In the genomic region with DNA sequence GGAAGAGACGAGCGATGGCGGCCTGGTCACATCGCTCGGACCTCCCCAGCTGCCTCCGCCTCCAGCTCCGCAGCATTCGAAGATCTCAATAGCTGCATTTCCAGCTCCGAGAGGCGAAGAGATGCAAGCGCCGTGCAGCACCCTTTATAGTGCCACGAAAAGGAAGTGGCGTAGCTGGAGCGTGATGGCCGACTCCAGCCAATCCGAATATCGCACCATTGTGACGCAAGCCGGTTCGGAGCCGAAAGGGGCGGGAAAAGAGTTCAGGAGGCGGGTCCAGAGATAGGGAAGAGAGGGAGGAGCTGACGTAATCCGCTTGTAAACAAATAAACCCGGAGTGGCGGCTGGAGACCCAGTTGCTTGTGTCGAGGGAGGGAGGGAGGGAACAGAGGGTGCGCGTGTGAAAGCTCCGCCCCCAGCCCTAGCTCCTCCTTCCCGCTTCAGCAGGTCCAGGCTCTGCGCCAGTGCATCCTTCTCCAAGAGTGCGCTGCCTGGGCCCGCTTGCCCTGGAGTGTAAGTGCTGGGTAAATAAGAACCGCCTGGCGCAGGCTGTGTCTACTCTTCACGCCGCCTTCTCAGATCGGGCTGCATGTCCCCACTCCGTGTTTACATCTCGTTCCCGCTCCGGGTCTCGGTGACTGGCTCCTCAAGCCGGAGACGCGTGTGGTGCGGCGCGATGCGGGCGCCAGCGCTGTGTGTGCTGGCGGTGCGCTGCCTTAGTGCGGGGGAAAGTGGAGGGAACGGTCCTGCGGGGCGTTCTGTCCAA, we compare ENCODE assay signal across 1 cellular context.
A peak's percentile ranks its signal among the peaks of the same experiment; 100 is the strongest.
TF ChIP-seq lines count a peak whose summit lies in the region.

A gene with protein sequence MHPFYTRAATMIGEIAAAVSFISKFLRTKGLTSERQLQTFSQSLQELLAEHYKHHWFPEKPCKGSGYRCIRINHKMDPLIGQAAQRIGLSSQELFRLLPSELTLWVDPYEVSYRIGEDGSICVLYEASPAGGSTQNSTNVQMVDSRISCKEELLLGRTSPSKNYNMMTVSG (minus strand): TSS at position 116 of the 766 bp plus-strand sequence. CDS start 311 bp downstream, outside the sequence.

TF ChIP-seq in K562, 482 proteins besides CTCF, POLR2A, EP300 and RAD21 (continued from another document and continues in another):
- TF ChIP-seq, protein P1, sequence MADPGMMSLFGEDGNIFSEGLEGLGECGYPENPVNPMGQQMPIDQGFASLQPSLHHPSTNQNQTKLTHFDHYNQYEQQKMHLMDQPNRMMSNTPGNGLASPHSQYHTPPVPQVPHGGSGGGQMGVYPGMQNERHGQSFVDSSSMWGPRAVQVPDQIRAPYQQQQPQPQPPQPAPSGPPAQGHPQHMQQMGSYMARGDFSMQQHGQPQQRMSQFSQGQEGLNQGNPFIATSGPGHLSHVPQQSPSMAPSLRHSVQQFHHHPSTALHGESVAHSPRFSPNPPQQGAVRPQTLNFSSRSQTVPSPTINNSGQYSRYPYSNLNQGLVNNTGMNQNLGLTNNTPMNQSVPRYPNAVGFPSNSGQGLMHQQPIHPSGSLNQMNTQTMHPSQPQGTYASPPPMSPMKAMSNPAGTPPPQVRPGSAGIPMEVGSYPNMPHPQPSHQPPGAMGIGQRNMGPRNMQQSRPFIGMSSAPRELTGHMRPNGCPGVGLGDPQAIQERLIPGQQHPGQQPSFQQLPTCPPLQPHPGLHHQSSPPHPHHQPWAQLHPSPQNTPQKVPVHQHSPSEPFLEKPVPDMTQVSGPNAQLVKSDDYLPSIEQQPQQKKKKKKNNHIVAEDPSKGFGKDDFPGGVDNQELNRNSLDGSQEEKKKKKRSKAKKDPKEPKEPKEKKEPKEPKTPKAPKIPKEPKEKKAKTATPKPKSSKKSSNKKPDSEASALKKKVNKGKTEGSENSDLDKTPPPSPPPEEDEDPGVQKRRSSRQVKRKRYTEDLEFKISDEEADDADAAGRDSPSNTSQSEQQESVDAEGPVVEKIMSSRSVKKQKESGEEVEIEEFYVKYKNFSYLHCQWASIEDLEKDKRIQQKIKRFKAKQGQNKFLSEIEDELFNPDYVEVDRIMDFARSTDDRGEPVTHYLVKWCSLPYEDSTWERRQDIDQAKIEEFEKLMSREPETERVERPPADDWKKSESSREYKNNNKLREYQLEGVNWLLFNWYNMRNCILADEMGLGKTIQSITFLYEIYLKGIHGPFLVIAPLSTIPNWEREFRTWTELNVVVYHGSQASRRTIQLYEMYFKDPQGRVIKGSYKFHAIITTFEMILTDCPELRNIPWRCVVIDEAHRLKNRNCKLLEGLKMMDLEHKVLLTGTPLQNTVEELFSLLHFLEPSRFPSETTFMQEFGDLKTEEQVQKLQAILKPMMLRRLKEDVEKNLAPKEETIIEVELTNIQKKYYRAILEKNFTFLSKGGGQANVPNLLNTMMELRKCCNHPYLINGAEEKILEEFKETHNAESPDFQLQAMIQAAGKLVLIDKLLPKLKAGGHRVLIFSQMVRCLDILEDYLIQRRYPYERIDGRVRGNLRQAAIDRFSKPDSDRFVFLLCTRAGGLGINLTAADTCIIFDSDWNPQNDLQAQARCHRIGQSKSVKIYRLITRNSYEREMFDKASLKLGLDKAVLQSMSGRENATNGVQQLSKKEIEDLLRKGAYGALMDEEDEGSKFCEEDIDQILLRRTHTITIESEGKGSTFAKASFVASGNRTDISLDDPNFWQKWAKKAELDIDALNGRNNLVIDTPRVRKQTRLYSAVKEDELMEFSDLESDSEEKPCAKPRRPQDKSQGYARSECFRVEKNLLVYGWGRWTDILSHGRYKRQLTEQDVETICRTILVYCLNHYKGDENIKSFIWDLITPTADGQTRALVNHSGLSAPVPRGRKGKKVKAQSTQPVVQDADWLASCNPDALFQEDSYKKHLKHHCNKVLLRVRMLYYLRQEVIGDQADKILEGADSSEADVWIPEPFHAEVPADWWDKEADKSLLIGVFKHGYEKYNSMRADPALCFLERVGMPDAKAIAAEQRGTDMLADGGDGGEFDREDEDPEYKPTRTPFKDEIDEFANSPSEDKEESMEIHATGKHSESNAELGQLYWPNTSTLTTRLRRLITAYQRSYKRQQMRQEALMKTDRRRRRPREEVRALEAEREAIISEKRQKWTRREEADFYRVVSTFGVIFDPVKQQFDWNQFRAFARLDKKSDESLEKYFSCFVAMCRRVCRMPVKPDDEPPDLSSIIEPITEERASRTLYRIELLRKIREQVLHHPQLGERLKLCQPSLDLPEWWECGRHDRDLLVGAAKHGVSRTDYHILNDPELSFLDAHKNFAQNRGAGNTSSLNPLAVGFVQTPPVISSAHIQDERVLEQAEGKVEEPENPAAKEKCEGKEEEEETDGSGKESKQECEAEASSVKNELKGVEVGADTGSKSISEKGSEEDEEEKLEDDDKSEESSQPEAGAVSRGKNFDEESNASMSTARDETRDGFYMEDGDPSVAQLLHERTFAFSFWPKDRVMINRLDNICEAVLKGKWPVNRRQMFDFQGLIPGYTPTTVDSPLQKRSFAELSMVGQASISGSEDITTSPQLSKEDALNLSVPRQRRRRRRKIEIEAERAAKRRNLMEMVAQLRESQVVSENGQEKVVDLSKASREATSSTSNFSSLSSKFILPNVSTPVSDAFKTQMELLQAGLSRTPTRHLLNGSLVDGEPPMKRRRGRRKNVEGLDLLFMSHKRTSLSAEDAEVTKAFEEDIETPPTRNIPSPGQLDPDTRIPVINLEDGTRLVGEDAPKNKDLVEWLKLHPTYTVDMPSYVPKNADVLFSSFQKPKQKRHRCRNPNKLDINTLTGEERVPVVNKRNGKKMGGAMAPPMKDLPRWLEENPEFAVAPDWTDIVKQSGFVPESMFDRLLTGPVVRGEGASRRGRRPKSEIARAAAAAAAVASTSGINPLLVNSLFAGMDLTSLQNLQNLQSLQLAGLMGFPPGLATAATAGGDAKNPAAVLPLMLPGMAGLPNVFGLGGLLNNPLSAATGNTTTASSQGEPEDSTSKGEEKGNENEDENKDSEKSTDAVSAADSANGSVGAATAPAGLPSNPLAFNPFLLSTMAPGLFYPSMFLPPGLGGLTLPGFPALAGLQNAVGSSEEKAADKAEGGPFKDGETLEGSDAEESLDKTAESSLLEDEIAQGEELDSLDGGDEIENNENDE (IDR thresholded peaks at IDR 0.05; ENCODE audit: low read depth, low read length), result no peak
- TF ChIP-seq HMG20A (CRISPR knock-in tag; conservative IDR thresholded peaks at IDR 0.05), result no peak
- no peak for TF ChIP-seq ILK (tag; IDR thresholded peaks at IDR 0.05; ENCODE audit: borderline replicate concordance, low read depth)
- TF ChIP-seq ZNF24 (IDR thresholded peaks at IDR 0.05), result peak; percentile 41; the same call in 1 of the 2 replicates
- TF ChIP-seq ZNF695 (CRISPR knock-in tag; IDR thresholded peaks at IDR 0.05), result no peak
- no peak for TF ChIP-seq NR4A1 (CRISPR knock-in tag; IDR thresholded peaks at IDR 0.05)
- no peak for TF ChIP-seq NR4A1 (tag; IDR thresholded peaks at IDR 0.05)
- peak; percentile 67 for TF ChIP-seq HMGN3 (IDR thresholded peaks at IDR 0.05; ENCODE audit: borderline replicate concordance, extremely low read depth, insufficient read length, low read depth, low read length)
- TF ChIP-seq, protein P2, sequence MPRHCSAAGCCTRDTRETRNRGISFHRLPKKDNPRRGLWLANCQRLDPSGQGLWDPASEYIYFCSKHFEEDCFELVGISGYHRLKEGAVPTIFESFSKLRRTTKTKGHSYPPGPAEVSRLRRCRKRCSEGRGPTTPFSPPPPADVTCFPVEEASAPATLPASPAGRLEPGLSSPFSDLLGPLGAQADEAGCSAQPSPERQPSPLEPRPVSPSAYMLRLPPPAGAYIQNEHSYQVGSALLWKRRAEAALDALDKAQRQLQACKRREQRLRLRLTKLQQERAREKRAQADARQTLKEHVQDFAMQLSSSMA (CRISPR knock-in tag; IDR thresholded peaks at IDR 0.05), result 0 out of 2 replicates have a peak, but pooled peaks have one; percentile 26
- TF ChIP-seq, protein P3, sequence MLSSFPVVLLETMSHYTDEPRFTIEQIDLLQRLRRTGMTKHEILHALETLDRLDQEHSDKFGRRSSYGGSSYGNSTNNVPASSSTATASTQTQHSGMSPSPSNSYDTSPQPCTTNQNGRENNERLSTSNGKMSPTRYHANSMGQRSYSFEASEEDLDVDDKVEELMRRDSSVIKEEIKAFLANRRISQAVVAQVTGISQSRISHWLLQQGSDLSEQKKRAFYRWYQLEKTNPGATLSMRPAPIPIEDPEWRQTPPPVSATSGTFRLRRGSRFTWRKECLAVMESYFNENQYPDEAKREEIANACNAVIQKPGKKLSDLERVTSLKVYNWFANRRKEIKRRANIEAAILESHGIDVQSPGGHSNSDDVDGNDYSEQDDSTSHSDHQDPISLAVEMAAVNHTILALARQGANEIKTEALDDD (IDR thresholded peaks at IDR 0.05), result peak; percentile 14; the same call in 1 of the 2 replicates
- TF ChIP-seq CC2D1A (IDR thresholded peaks at IDR 0.05), result no peak
- TF ChIP-seq SRSF3 (IDR thresholded peaks at IDR 0.05; ENCODE audit: insufficient read depth, low read length), result no peak
- peak; percentile 92 for TF ChIP-seq GABPA (tag; conservative IDR thresholded peaks at IDR 0.05; ENCODE audit: low read depth)
- TF ChIP-seq TBL1XR1 (IDR thresholded peaks at IDR 0.05; ENCODE audit: low read length in 2 of 2), result peak; percentile 62 to 68; a peak in 3 of 4 replicates
- TF ChIP-seq POLR2H (tag; IDR thresholded peaks at IDR 0.05; ENCODE audit: low read depth), result peak; percentile 99
- no peak for TF ChIP-seq ZNF143 (CRISPR knock-in tag; IDR thresholded peaks at IDR 0.05)
- TF ChIP-seq SRF (CRISPR knock-in tag; IDR thresholded peaks at IDR 0.05), result 0 out of 4 replicates have a peak, but pooled peaks of 1 of the 2 experiments have one; percentile 17
- TF ChIP-seq ZNF354B (CRISPR knock-in tag; IDR thresholded peaks at IDR 0.05), result no peak
- TF ChIP-seq NCOR1 (IDR thresholded peaks at IDR 0.05), result peak; percentile 60
- TF ChIP-seq, protein P4, sequence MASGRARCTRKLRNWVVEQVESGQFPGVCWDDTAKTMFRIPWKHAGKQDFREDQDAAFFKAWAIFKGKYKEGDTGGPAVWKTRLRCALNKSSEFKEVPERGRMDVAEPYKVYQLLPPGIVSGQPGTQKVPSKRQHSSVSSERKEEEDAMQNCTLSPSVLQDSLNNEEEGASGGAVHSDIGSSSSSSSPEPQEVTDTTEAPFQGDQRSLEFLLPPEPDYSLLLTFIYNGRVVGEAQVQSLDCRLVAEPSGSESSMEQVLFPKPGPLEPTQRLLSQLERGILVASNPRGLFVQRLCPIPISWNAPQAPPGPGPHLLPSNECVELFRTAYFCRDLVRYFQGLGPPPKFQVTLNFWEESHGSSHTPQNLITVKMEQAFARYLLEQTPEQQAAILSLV (tag; IDR thresholded peaks at IDR 0.05), result no peak
- TF ChIP-seq ZNF57 (CRISPR knock-in tag; IDR thresholded peaks at IDR 0.05), result no peak
- peak; percentile 37 for TF ChIP-seq SOX6 (IDR thresholded peaks at IDR 0.05)
- TF ChIP-seq CXXC5 (CRISPR knock-in tag; IDR thresholded peaks at IDR 0.05), result peak; percentile 88
- TF ChIP-seq, protein P5, sequence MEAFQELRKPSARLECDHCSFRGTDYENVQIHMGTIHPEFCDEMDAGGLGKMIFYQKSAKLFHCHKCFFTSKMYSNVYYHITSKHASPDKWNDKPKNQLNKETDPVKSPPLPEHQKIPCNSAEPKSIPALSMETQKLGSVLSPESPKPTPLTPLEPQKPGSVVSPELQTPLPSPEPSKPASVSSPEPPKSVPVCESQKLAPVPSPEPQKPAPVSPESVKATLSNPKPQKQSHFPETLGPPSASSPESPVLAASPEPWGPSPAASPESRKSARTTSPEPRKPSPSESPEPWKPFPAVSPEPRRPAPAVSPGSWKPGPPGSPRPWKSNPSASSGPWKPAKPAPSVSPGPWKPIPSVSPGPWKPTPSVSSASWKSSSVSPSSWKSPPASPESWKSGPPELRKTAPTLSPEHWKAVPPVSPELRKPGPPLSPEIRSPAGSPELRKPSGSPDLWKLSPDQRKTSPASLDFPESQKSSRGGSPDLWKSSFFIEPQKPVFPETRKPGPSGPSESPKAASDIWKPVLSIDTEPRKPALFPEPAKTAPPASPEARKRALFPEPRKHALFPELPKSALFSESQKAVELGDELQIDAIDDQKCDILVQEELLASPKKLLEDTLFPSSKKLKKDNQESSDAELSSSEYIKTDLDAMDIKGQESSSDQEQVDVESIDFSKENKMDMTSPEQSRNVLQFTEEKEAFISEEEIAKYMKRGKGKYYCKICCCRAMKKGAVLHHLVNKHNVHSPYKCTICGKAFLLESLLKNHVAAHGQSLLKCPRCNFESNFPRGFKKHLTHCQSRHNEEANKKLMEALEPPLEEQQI (IDR thresholded peaks at IDR 0.05), result 0 out of 2 replicates have a peak, but pooled peaks have one; percentile 14
- peak; percentile 57 for TF ChIP-seq CCNT2 (IDR thresholded peaks at IDR 0.05; ENCODE audit: borderline replicate concordance, extremely low read depth, insufficient read length, low read depth, low read length)
- 0 out of 2 replicates have a peak, but pooled peaks have one; percentile 28 for TF ChIP-seq KDM2B (CRISPR knock-in tag; IDR thresholded peaks at IDR 0.05)
- 0 out of 4 replicates have a peak, but pooled peaks of 1 of the 2 experiments have one; percentile 50 for TF ChIP-seq NONO (IDR thresholded peaks at IDR 0.05; ENCODE audit: low read depth in 2 of 2, low read length in 1 of 2)
- TF ChIP-seq, protein P6, sequence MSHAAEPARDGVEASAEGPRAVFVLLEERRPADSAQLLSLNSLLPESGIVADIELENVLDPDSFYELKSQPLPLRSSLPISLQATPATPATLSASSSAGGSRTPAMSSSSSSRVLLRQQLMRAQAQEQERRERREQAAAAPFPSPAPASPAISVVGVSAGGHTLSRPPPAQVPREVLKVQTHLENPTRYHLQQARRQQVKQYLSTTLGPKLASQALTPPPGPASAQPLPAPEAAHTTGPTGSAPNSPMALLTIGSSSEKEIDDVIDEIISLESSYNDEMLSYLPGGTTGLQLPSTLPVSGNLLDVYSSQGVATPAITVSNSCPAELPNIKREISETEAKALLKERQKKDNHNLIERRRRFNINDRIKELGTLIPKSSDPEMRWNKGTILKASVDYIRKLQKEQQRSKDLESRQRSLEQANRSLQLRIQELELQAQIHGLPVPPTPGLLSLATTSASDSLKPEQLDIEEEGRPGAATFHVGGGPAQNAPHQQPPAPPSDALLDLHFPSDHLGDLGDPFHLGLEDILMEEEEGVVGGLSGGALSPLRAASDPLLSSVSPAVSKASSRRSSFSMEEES (CRISPR knock-in tag; IDR thresholded peaks at IDR 0.05), result no peak
- TF ChIP-seq ZNF217 (CRISPR knock-in tag; IDR thresholded peaks at IDR 0.05), result no peak
- peak; percentile 100 for TF ChIP-seq TBP (optimal IDR thresholded peaks at IDR 0.05; ENCODE audit: low read depth, low read length)
- no peak for TF ChIP-seq HIVEP1 (CRISPR knock-in tag; IDR thresholded peaks at IDR 0.05)
- TF ChIP-seq POLR2G (IDR thresholded peaks at IDR 0.05; ENCODE audit: low read depth, low read length), result peak; percentile 95
- no peak for TF ChIP-seq PURB (CRISPR knock-in tag; IDR thresholded peaks at IDR 0.05; ENCODE audit: low read depth)
- TF ChIP-seq TAF1 (IDR thresholded peaks at IDR 0.05; ENCODE audit: control insufficient read depth, extremely low read depth, insufficient read depth, low read length, severe bottlenecking), result peak; percentile 99
- TF ChIP-seq KDM1A (IDR thresholded peaks at IDR 0.05), result peak; percentile 30 to 75
- TF ChIP-seq ZNF282 (CRISPR knock-in tag; IDR thresholded peaks at IDR 0.05), result no peak
- no peak for TF ChIP-seq MAFF (IDR thresholded peaks at IDR 0.05; ENCODE audit: low read length)
- peak; percentile 86 to 88 for TF ChIP-seq NRF1 (conservative IDR thresholded peaks at IDR 0.05 in 1 of 2, IDR thresholded peaks at IDR 0.05 in 1 of 2)
- TF ChIP-seq ZFP1 (CRISPR knock-in tag; IDR thresholded peaks at IDR 0.05), result no peak
- TF ChIP-seq ZNF561 (CRISPR knock-in tag; conservative IDR thresholded peaks at IDR 0.05), result no peak
- TF ChIP-seq HOXB6 (CRISPR knock-in tag; IDR thresholded peaks at IDR 0.05; ENCODE audit: borderline replicate concordance), result no peak
- TF ChIP-seq KDM5B (IDR thresholded peaks at IDR 0.05; ENCODE audit: insufficient replicate concordance, low read depth, low read length), result peak; percentile 100
